10 cellular contexts compared by ENCODE assay signal in the genomic region with DNA sequence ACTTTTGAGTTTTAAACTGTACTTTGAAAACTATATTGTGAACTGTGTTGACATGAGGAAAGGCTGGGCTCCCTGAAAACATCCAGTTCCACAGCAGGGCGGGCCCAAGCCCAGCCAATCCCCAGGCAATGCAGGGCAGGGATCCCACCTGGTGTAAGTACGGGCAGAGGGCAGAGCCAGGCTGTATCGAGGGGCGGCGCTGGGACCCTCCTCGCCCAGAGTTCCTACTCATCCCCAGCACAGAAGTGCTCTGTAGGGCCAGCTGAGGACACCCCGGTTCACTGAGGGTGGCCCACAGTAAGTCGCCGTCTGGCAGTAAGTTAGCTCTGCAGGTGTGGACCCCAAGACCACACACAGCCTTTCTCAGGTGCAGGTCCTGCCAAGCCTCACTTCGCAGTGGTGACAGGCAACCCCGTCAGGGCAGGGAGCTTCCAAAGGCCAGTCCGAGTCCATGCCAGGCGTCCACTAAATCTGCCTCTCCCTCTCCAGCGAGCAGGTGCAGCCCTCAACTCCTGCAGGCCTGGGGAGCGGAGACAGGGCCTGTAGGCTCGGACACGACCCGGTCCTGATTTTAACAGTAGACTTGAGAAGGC. TPM values are rescaled to one million over a fixed set of nuclear protein-coding genes. Genes with fewer than 3 reads are reported as not detected.
A peak's percentile ranks its signal among the peaks of the same experiment; 100 is the strongest.
DNase-seq lines count a peak whose midpoint lies in the region; ATAC-seq and TF ChIP-seq lines count a peak whose summit lies in the region.
"Had no signal": no experiment of that assay in that cellular context is flagged by ENCODE, and none has a peak within 500 bp of the region (broad histone marks: within the 10 kb centered on the region; RNA-seq: fewer than 3 reads in every experiment).

No MANE protein-coding gene starts in this region.

- H3K9me3 ChIP-seq in iPS-18c (ENCODE audit: control insufficient read depth, insufficient read depth, low read length) = no peaks in the 10 kb centered on the region
- H3K9me3 ChIP-seq in stomach = no peaks in the 10 kb centered on the region

- no peak for TF ChIP-seq EP300 in stomach (IDR thresholded peaks at IDR 0.05)

- CTCF ChIA-PET in activated CD8-positive, alpha-beta T cell treated with anti-CD3 and anti-CD28 coated beads for 36 hours (lab: Charles Lee) = interaction anchor here (1.1 to 1.7 kb wide), 2 partner anchors 12 to 158 kb away, joined by 5 to 7 read pairs; no protein-coding TSS in a partner anchor

- peaks cover 0 to 9% (median 0%) of the 10 kb centered on the region in 3 donors for H3K27me3 ChIP-seq in stomach

- no peak for TF ChIP-seq CTCF in activated CD8-positive, alpha-beta T cell treated with anti-CD3 and anti-CD28 coated beads for 36 hours (IDR thresholded peaks at IDR 0.05)
- no peak for TF ChIP-seq CTCF in stomach (IDR thresholded peaks at IDR 0.05)

- ATAC-seq in activated CD8-positive, alpha-beta T cell treated with anti-CD3 and anti-CD28 coated beads for 36 hours = no peak
- no peak for ATAC-seq in GM19467 (IDR thresholded peaks at IDR 0.05; ENCODE audit: unreplicated experiment)

- peaks cover 10% of the 10 kb centered on the region for H3K36me3 Mint-ChIP-seq in activated T-cell treated with anti-CD3 and anti-CD28 coated beads, Interleukin-2, amount 50 U/mL, for 24 hours (ENCODE audit: low read depth)
- H3K36me3 Mint-ChIP-seq in activated CD8-positive, alpha-beta T cell treated with anti-CD3 and anti-CD28 coated beads for 36 hours (ENCODE audit: low read depth) = peaks cover 23% of the 10 kb centered on the region

- peaks cover 0 to 16% (median 7%) of the 10 kb centered on the region in 4 donors for H3K36me3 ChIP-seq in stomach

- TF ChIP-seq POLR2A in stomach (IDR thresholded peaks at IDR 0.05) = no peak

- DNase-seq in activated T-cell treated with anti-CD3 and anti-CD28 coated beads, Interleukin-2, amount 50 U/mL, for 24 hours = no peak
- DNase-seq in activated T-cell treated with anti-CD3 and anti-CD28 coated beads, Interleukin-2, amount 50 U/mL, for 48 hours = no peak
- DNase-seq in activated CD8-positive, alpha-beta T cell treated with anti-CD3 and anti-CD28 coated beads for 36 hours = no peak
- DNase-seq in stomach = no peak
- no peak for DNase-seq in stimulated activated CD4-positive, alpha-beta T cell treated with anti-CD3 and anti-CD28 coated beads, Interleukin-12 subunit alpha, Interleukin-12 subunit beta, amount 100 ng/mL, for 4 hours
- DNase-seq in NCI-H2081 treated with DMSO at 0.1 percent for 48 hours (lab: John Stamatoyannopoulos, UW) = no peak
- DNase-seq: activated CD8-positive, alpha-beta memory T cell treated with anti-CD3 and anti-CD28 coated beads, Interleukin-2, amount 50 U/mL, for 48 hours; NCI-H1417 treated with DMSO at 0.1 percent for 48 hours had no signal

- peaks cover 25 to 50% (median 48%) of the 10 kb centered on the region in 4 donors for H3K4me1 ChIP-seq in stomach

- H3K27ac Mint-ChIP-seq in activated T-cell treated with anti-CD3 and anti-CD28 coated beads, Interleukin-2, amount 50 U/mL, for 24 hours = no peak overlapping the region
- H3K27ac Mint-ChIP-seq in activated CD8-positive, alpha-beta T cell treated with anti-CD3 and anti-CD28 coated beads for 36 hours = peak overlapping the region; percentile 57

- peak overlapping the region; percentile 82 to 94 (median 90) for H3K27ac ChIP-seq in stomach

- peaks cover 6% of the 10 kb centered on the region for H3K4me1 Mint-ChIP-seq in activated T-cell treated with anti-CD3 and anti-CD28 coated beads, Interleukin-2, amount 50 U/mL, for 24 hours (ENCODE audit: low read depth)
- no peaks in the 10 kb centered on the region for H3K4me1 Mint-ChIP-seq in activated CD8-positive, alpha-beta T cell treated with anti-CD3 and anti-CD28 coated beads for 36 hours (ENCODE audit: low read depth)

- 0 out of 2 replicates have a peak overlapping the region, but pooled peaks have one; percentile 61 for H3K4me3 ChIP-seq in iPS-18c (ENCODE audit: insufficient read depth, low read depth, low read length)
- peak overlapping the region in 3 of 4 donors; percentile 62 to 69 (median 65) for H3K4me3 ChIP-seq in stomach

- POLR2A ChIA-PET in activated CD8-positive, alpha-beta T cell treated with anti-CD3 and anti-CD28 coated beads for 36 hours (lab: Charles Lee) = interaction anchor here (0.9 to 1.5 kb wide), 3 partner anchors 9 to 31 kb away, joined by 3 to 7 read pairs (median 5); partner anchors contain the start of gene PHRF1

- no peaks in the 10 kb centered on the region for H3K27me3 Mint-ChIP-seq in activated T-cell treated with anti-CD3 and anti-CD28 coated beads, Interleukin-2, amount 50 U/mL, for 24 hours
- no peaks in the 10 kb centered on the region for H3K27me3 Mint-ChIP-seq in activated CD8-positive, alpha-beta T cell treated with anti-CD3 and anti-CD28 coated beads for 36 hours

- H3K9me3 Mint-ChIP-seq in activated T-cell treated with anti-CD3 and anti-CD28 coated beads, Interleukin-2, amount 50 U/mL, for 24 hours = no peaks in the 10 kb centered on the region
- H3K9me3 Mint-ChIP-seq in activated CD8-positive, alpha-beta T cell treated with anti-CD3 and anti-CD28 coated beads for 36 hours = no peaks in the 10 kb centered on the region

- H3K4me3 Mint-ChIP-seq in activated T-cell treated with anti-CD3 and anti-CD28 coated beads, Interleukin-2, amount 50 U/mL, for 24 hours = peak overlapping the region; percentile 79
- H3K4me3 Mint-ChIP-seq in activated CD8-positive, alpha-beta T cell treated with anti-CD3 and anti-CD28 coated beads for 36 hours = peak overlapping the region; percentile 88

- WGBS in stomach, 5 donors = 45 to 68% (median 66%) methylated on average over 4 to 18 of the region's 18 CpGs

- intact Hi-C loops in activated CD8-positive, alpha-beta T cell treated with anti-CD3 and anti-CD28 coated beads for 36 hours (cut with micrococcal nuclease) = no loop called here
- intact Hi-C loops in stomach (cut with DNase I; ENCODE audit: low total_unique reads) = no loop called here

RNA-seq across cellular contexts. Expression of gene RASSF7, which starts 6.4 kb away (rescaled TPM):
- 10 to 100 TPM; 16.8 to 17.3 TPM for total RNA-seq in activated CD8-positive, alpha-beta T cell treated with anti-CD3 and anti-CD28 coated beads for 36 hours
- 100 to 1,000 TPM in 2 of 5 donors, 10 to 100 TPM in 3; 16.7 to 330 (median 86.6) TPM for total RNA-seq in stomach
- polyA plus RNA-seq in stomach = 100 to 1,000 TPM in 2 of 3 donors, 10 to 100 TPM in 1; 73.0 to 121 (median 103) TPM

RNA-seq across cellular contexts. Expression of gene LMNTD2, which starts 6.6 kb away (rescaled TPM):
- total RNA-seq in activated CD8-positive, alpha-beta T cell treated with anti-CD3 and anti-CD28 coated beads for 36 hours = 1 to 10 TPM in 1 of 2 experiments, under 1 TPM in 1; 0.88 to 1.3 TPM
- total RNA-seq in stomach = 10 to 100 TPM in 3 of 5 donors, 1 to 10 TPM in 1, under 1 TPM in 1; 0.55 to 92.7 (median 12.8) TPM
- 1 to 10 TPM; 6.3 to 9.2 (median 7.2) TPM for polyA plus RNA-seq in stomach

RNA-seq across cellular contexts. Expression of gene PHRF1, which starts 9.1 kb away (rescaled TPM):
- total RNA-seq in activated CD8-positive, alpha-beta T cell treated with anti-CD3 and anti-CD28 coated beads for 36 hours = 10 to 100 TPM; 43.1 to 44.5 TPM
- total RNA-seq in stomach = 10 to 100 TPM; 17.5 to 60.8 (median 29.9) TPM
- polyA plus RNA-seq in stomach = 10 to 100 TPM in 1 of 3 donors, 1 to 10 TPM in 2; 7.9 to 14.8 (median 9.4) TPM

RNA-seq across cellular contexts. Expression of gene LRRC56, which starts 29.8 kb away (rescaled TPM):
- under 1 TPM; 0.67 to 0.99 TPM for total RNA-seq in activated CD8-positive, alpha-beta T cell treated with anti-CD3 and anti-CD28 coated beads for 36 hours
- 1 to 10 TPM in 3 of 5 donors, under 1 TPM in 1, not detected in 1; 0.18 to 8.1 (median 3.3) TPM for total RNA-seq in stomach
- 1 to 10 TPM; 2.1 to 2.9 (median 2.9) TPM for polyA plus RNA-seq in stomach

RNA-seq across cellular contexts. Expression of gene HRAS, which starts 31.8 kb away (rescaled TPM):
- total RNA-seq in activated CD8-positive, alpha-beta T cell treated with anti-CD3 and anti-CD28 coated beads for 36 hours = 10 to 100 TPM; 30.4 to 34.6 TPM
- total RNA-seq in stomach = 10 to 100 TPM; 14.2 to 87.5 (median 21.6) TPM
- polyA plus RNA-seq in stomach = 100 to 1,000 TPM; 108 to 181 (median 131) TPM
